ENCODE assay signal across 1 cellular context in the genomic region with DNA sequence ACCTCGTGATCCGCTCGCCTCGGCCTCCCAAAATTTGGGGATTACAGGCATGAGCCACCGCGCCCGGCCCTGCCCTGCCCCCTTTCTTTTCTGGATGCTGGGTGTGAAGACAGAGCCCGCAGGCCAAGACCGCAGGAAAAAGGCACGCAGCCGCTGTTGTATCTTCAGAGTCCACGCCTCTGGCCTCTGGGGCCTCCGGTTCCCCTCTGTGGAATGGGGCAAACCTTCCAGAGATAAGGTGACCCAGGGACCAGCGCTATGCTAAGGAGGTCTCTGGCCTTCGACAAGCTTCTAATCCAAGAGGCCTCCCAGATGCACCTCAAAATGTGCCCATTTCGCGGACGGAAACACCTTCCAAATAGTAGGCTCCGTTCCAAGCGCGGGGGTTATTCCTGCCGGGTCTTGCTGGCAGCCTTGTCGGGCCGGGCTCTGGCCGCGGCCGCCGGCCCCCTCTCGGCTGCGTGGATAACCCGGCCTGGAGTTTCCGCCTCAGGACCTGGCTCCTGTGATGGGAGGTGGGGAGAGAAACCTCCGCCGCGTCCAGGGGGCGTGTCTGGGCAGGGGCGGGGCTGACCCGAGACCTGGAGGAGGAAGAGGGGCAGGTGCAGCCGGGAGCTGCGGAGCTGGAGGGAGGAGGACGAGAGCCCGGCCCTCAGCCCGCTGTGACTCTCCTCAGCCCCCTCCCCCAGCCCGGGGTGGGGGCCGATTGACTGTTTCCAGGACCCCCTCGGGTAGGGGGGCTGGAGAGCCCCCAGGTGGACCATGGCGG.
TF ChIP-seq lines count a peak whose summit lies in the region.

No MANE protein-coding gene starts in this region.

TF ChIP-seq in IMR-90, 13 proteins besides CTCF, POLR2A, EP300 and RAD21:
- TF ChIP-seq RFX5 (IDR thresholded peaks at IDR 0.05; ENCODE audit: low read depth, low read length) (no peak; the same call in 1 of the 2 replicates), MAZ (IDR thresholded peaks at IDR 0.05; ENCODE audit: borderline replicate concordance, low read depth, low read length) (peak; percentile 97), RCOR1 (IDR thresholded peaks at IDR 0.05; ENCODE audit: insufficient replicate concordance, low read length) (peak; percentile 94)
- TF ChIP-seq, protein P1, sequence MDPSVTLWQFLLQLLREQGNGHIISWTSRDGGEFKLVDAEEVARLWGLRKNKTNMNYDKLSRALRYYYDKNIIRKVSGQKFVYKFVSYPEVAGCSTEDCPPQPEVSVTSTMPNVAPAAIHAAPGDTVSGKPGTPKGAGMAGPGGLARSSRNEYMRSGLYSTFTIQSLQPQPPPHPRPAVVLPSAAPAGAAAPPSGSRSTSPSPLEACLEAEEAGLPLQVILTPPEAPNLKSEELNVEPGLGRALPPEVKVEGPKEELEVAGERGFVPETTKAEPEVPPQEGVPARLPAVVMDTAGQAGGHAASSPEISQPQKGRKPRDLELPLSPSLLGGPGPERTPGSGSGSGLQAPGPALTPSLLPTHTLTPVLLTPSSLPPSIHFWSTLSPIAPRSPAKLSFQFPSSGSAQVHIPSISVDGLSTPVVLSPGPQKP (IDR thresholded peaks at IDR 0.05; ENCODE audit: borderline replicate concordance, low read depth, low read length): no peak
